8 cellular contexts compared by ENCODE assay signal in the genomic region with DNA sequence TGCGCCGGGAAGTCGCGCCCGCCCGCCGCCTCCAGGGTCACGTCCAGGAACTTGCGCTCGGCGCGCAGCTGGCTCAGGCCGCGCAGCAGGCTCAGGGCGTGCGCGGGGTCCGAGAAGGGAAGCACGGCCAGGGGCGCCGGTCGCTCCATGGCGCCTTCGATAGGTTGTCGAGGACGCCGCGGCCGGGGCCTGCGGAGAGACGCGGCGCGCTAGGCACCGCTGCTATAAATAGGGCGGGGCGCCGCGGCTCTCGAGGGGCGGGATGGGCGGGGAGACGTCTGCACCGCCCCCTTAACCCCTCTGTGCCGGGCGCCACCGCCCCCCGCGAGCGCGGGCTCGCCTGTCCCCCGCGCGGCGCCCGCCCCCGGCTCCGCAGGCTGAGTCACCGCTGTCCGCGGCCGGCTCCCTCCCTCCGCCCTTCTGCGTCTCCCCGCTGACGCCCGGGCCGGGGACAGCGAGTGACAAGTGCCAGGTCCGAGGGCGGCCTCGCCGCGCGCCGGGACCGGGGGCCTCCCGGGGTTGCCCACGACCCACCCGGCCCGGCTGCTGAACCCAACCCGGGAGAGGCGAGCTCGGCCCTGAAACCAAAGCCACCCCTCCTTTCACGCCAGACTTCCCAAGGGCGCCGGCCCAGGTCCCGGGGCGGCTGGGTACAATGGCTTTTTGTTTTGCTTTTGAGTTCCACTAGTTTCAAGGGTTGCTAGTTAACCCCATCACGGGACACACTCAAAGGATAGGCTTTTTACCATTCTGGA. TPM values are rescaled to one million over a fixed set of nuclear protein-coding genes. Genes with fewer than 3 reads are reported as not detected.
DNase-seq lines count a peak whose midpoint lies in the region; ATAC-seq, FAIRE-seq and TF ChIP-seq lines count a peak whose summit lies in the region.

A gene with protein sequence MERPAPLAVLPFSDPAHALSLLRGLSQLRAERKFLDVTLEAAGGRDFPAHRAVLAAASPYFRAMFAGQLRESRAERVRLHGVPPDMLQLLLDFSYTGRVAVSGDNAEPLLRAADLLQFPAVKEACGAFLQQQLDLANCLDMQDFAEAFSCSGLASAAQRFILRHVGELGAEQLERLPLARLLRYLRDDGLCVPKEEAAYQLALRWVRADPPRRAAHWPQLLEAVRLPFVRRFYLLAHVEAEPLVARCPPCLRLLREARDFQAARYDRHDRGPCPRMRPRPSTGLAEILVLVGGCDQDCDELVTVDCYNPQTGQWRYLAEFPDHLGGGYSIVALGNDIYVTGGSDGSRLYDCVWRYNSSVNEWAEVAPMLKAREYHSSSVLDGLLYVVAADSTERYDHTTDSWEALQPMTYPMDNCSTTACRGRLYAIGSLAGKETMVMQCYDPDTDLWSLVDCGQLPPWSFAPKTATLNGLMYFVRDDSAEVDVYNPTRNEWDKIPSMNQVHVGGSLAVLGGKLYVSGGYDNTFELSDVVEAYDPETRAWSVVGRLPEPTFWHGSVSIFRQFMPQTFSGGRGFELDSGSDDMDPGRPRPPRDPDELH (minus strand): TSS at position 201 of the 755 bp plus-strand sequence. CDS start 52 bp downstream, at position 149.

- peak within 1 kb of the TSS; percentile 87 for H3K4me3 Mint-ChIP-seq in activated T-helper 17 cell treated with anti-CD3 and anti-CD28 coated beads, Interleukin-2, amount 50 U/mL, for 72 hours
- peak within 1 kb of the TSS; percentile 98 for H3K4me3 Mint-ChIP-seq in natural killer cell

- FAIRE-seq in HTR-8/SVneo (lab: Jason Lieb, UNC) = no peak

- TF ChIP-seq CTCF in GM20000 (IDR thresholded peaks at IDR 0.05; ENCODE audit: extremely low read depth, missing control alignments) = no peak
- no peak for TF ChIP-seq CTCF in fibroblast of mammary gland (conservative IDR thresholded peaks at IDR 0.05; ENCODE audit: control insufficient read depth, insufficient read depth, low read depth, low read length)
- no peak for TF ChIP-seq CTCF in natural killer cell (IDR thresholded peaks at IDR 0.05)

- peak within 1 kb of the TSS; percentile 93 for H3K4me3 ChIP-seq in fibroblast of mammary gland (ENCODE audit: control insufficient read depth, low read depth, low read length)

- intact Hi-C loops in natural killer cell (cut with micrococcal nuclease) = loop anchor here (1.0 to 5.0 kb wide), 3 partner anchors 10 to 576 kb away; a partner anchor contains a TSS

- H3K27me3 Mint-ChIP-seq in activated T-helper 17 cell treated with anti-CD3 and anti-CD28 coated beads, Interleukin-2, amount 50 U/mL, for 72 hours = no peaks in the 10 kb centered on the region
- H3K27me3 Mint-ChIP-seq in natural killer cell (ENCODE audit: low read depth in 2 of 2) = no peaks in the 10 kb centered on the region

- DNase-seq in Caki2 (ENCODE audit: low read depth) (peak; percentile 84), GM20000 (ENCODE audit: low spot score) (peak; percentile 96), HTR-8/SVneo (ENCODE audit: insufficient read length, low spot score) (peak; percentile 75), RPMI8226 (peak; percentile 95), fibroblast of mammary gland (ENCODE audit: low read depth) (peak; percentile 81), natural killer cell (peak; percentile 90)
- peak; percentile 89 for DNase-seq in stimulated activated naive CD4-positive, alpha-beta T cell treated with Interleukin-2 at 50 U/mL for 16 hours (lab: John Stamatoyannopoulos, UW)

- peak within 1 kb of the TSS; percentile 93 for H3K27ac Mint-ChIP-seq in activated T-helper 17 cell treated with anti-CD3 and anti-CD28 coated beads, Interleukin-2, amount 50 U/mL, for 72 hours
- peak within 1 kb of the TSS; percentile 93 to 99 for H3K27ac Mint-ChIP-seq in natural killer cell

- in situ Hi-C loops in Caki2 (cut with HindIII; ENCODE audit: low pct_unique_long_range_greater_than_20kb, low sequenced_read_pairs) = no loop called here

- H3K36me3 Mint-ChIP-seq in activated T-helper 17 cell treated with anti-CD3 and anti-CD28 coated beads, Interleukin-2, amount 50 U/mL, for 72 hours (ENCODE audit: low read depth) = peaks cover 38% of the 10 kb centered on the region
- no peaks in the 10 kb centered on the region for H3K36me3 Mint-ChIP-seq in natural killer cell

- H3K9me3 Mint-ChIP-seq in activated T-helper 17 cell treated with anti-CD3 and anti-CD28 coated beads, Interleukin-2, amount 50 U/mL, for 72 hours = no peaks in the 10 kb centered on the region
- H3K9me3 Mint-ChIP-seq in natural killer cell = no peaks in the 10 kb centered on the region

- H3K4me1 Mint-ChIP-seq in activated T-helper 17 cell treated with anti-CD3 and anti-CD28 coated beads, Interleukin-2, amount 50 U/mL, for 72 hours = peaks cover 5% of the 10 kb centered on the region
- peaks cover 42% of the 10 kb centered on the region in 2 donors for H3K4me1 Mint-ChIP-seq in natural killer cell

- ATAC-seq in activated T-helper 17 cell treated with anti-CD3 and anti-CD28 coated beads, Interleukin-2, amount 50 U/mL, for 72 hours (replicated peaks) = peak; percentile 62
- peak; percentile 65 to 87 (median 73) for ATAC-seq in natural killer cell

RNA-seq across cellular contexts. Expression of the gene that starts here (rescaled TPM):
- total RNA-seq in Caki2 (2014; rRNA removed; shearing (Covaris generic); ENCODE audit: low replicate concordance) = 36.3 and 38.2 TPM in 2 replicates
- total RNA-seq in activated T-helper 17 cell treated with anti-CD3 and anti-CD28 coated beads, Interleukin-2, amount 50 U/mL, for 72 hours = 10 to 100 TPM; 32.3 to 35.3 TPM
- total RNA-seq in natural killer cell = 10 to 100 TPM; 23.5 to 37.8 (median 28.9) TPM

Comparison
In these comparisons a context has a peak if more than half of its experiments do, and no peak if none do; other contexts are left out.
1. Peak in every context shown above with its lines: DNase-seq, ATAC-seq and H3K4me3 ChIP-seq.